In the genomic region with DNA sequence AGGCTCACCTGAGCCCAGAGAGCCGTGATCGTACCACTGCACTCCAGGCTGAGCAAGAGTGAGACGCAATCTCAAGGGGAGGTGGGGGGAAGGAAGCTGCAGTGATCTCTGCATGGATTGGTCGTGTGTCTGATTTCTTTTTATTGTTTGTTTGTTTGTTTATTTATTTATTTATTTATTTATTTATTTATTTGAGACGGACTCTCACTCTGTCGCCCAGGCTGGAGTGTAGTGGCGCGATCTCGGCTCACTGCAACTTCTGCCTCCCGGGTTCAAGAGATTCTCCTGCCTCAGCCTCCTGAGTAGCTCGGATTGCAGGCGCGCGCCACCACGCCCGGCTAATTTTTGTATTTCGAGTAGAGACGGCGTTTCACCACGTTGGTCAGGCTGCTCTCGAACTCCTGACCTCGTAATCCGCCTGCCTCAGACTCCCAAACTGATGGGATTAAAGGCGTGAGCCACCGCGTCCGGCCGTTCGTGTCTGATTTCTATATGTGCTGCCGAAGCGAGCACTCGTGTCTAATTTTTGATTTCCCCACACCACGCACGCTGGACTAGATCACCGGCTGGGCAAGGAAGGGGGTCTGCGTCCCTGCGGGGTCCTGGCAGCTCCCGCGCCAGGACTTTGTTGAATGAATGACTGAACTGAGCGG, we compare ENCODE assay signal across 8 cellular contexts. TPM values are rescaled to one million over a fixed set of nuclear protein-coding genes. Genes with fewer than 3 reads are reported as not detected.
A peak's percentile ranks its signal among the peaks of the same experiment; 100 is the strongest.
DNase-seq lines count a peak whose midpoint lies in the region; ATAC-seq and TF ChIP-seq lines count a peak whose summit lies in the region.

No MANE protein-coding gene starts in this region.

- H3K36me3 Mint-ChIP-seq in CD4-positive, CD25-positive, alpha-beta regulatory T cell = peaks cover 4% of the 10 kb centered on the region
- H3K36me3 Mint-ChIP-seq in neural progenitor cell = peaks cover 5% of the 10 kb centered on the region

- no peak for DNase-seq in CD4-positive, CD25-positive, alpha-beta regulatory T cell
- no peak for DNase-seq in MM.1S
- DNase-seq in effector memory CD4-positive, alpha-beta T cell = no peak
- DNase-seq in neural progenitor cell (ENCODE audit: low spot score) = no peak
- DNase-seq in NOMO-1 treated with DMSO at 0.1 percent for 48 hours (lab: John Stamatoyannopoulos, UW; ENCODE audit: unreplicated experiment) = no peak
- no peak for DNase-seq in activated gamma-delta T cell treated with Interleukin-2 at 50 U/mL for 16 hours

- no peaks in the 10 kb centered on the region for H3K9me3 ChIP-seq in CD4-positive, CD25-positive, alpha-beta regulatory T cell (ENCODE audit: control insufficient read depth in 2 of 2, low read length in 2 of 2)
- no peaks in the 10 kb centered on the region for H3K9me3 ChIP-seq in MM.1S (replicated peaks; ENCODE audit: insufficient read depth, low read length)
- no peaks in the 10 kb centered on the region for H3K9me3 ChIP-seq in effector memory CD4-positive, alpha-beta T cell (ENCODE audit: control insufficient read depth, low read length)
- no peaks in the 10 kb centered on the region for H3K9me3 ChIP-seq in neural progenitor cell (ENCODE audit: low read depth)

- peak overlapping the region in 1 of 3 donors; percentile 66 for H3K27ac Mint-ChIP-seq in CD4-positive, CD25-positive, alpha-beta regulatory T cell
- peak overlapping the region; percentile 86 for H3K27ac Mint-ChIP-seq in neural progenitor cell

- H4K20me1 ChIP-seq in MM.1S (ENCODE audit: insufficient read depth, low read length) (no peaks in the 10 kb centered on the region), neural progenitor cell (ENCODE audit: low read depth) (peaks cover 56% of the 10 kb centered on the region)

- no peaks in the 10 kb centered on the region for H3K36me3 ChIP-seq in CD4-positive, CD25-positive, alpha-beta regulatory T cell (ENCODE audit: control insufficient read depth, insufficient read depth, low read length)
- H3K36me3 ChIP-seq in MM.1S (replicated peaks; ENCODE audit: insufficient read depth, low read length) (no peaks in the 10 kb centered on the region), neural progenitor cell (no peaks in the 10 kb centered on the region)
- H3K36me3 ChIP-seq in effector memory CD4-positive, alpha-beta T cell (ENCODE audit: control insufficient read depth, insufficient read depth, low read length) = no peaks in the 10 kb centered on the region

- H3K4me2 ChIP-seq in MM.1S (ENCODE audit: low read depth, low read length) (peak overlapping the region; percentile 91; the same call in 1 of the 2 replicates), neural progenitor cell (peak overlapping the region; percentile 84)

- H3K27me3 ChIP-seq in CD4-positive, CD25-positive, alpha-beta regulatory T cell (ENCODE audit: control insufficient read depth, insufficient read depth, low read length) = no peaks in the 10 kb centered on the region
- H3K27me3 ChIP-seq in MM.1S (replicated peaks; ENCODE audit: insufficient read depth, low read length) = peaks cover 41% of the 10 kb centered on the region
- H3K27me3 ChIP-seq in effector memory CD4-positive, alpha-beta T cell (replicated peaks; ENCODE audit: control insufficient read depth, insufficient read depth, low read length, poor library complexity, severe bottlenecking) = peaks cover 4% of the 10 kb centered on the region
- H3K27me3 ChIP-seq in neural progenitor cell = peaks cover 26% of the 10 kb centered on the region

- peak overlapping the region; percentile 48 for H3K4me3 ChIP-seq in CD4-positive, CD25-positive, alpha-beta regulatory T cell (ENCODE audit: low read depth, low read length)
- peak overlapping the region; percentile 66 for H3K4me3 ChIP-seq in MM.1S (ENCODE audit: low read length)
- peak overlapping the region; percentile 22 for H3K4me3 ChIP-seq in effector memory CD4-positive, alpha-beta T cell (ENCODE audit: insufficient read depth, low read depth, low read length, poor library complexity, severe bottlenecking)
- peak overlapping the region; percentile 75 for H3K4me3 ChIP-seq in neural progenitor cell

- H3K27me3 Mint-ChIP-seq in CD4-positive, CD25-positive, alpha-beta regulatory T cell = peaks cover 19% of the 10 kb centered on the region
- peaks cover 36% of the 10 kb centered on the region for H3K27me3 Mint-ChIP-seq in neural progenitor cell (ENCODE audit: insufficient read depth, low read depth)

- no peaks in the 10 kb centered on the region for H3K9me2 ChIP-seq in MM.1S (replicated peaks; ENCODE audit: insufficient read depth, low read length)

- H3K4me1 Mint-ChIP-seq in CD4-positive, CD25-positive, alpha-beta regulatory T cell = peaks cover 4 to 57% (median 25%) of the 10 kb centered on the region in 4 donors
- peaks cover 58% of the 10 kb centered on the region for H3K4me1 Mint-ChIP-seq in neural progenitor cell

- H3K4me3 Mint-ChIP-seq in CD4-positive, CD25-positive, alpha-beta regulatory T cell = peak overlapping the region; percentile 81 to 94 (median 88)
- peak overlapping the region; percentile 90 for H3K4me3 Mint-ChIP-seq in neural progenitor cell

- no peak for ATAC-seq in CD4-positive, CD25-positive, alpha-beta regulatory T cell (ENCODE audit: low read depth in 2 of 2)
- ATAC-seq in GM19463 (IDR thresholded peaks at IDR 0.05; ENCODE audit: unreplicated experiment) (no peak), HG03175 (IDR thresholded peaks at IDR 0.05; ENCODE audit: unreplicated experiment) (no peak)

- H2AFZ ChIP-seq in MM.1S (ENCODE audit: low read length) (peak overlapping the region; percentile 80), neural progenitor cell (replicated peaks) (no peak overlapping the region)

- H3K79me2 ChIP-seq in MM.1S (ENCODE audit: low read length) (no peaks in the 10 kb centered on the region), neural progenitor cell (ENCODE audit: low read depth) (peaks cover 26% of the 10 kb centered on the region)

- H3K9ac ChIP-seq in MM.1S (ENCODE audit: low read length) (0 out of 2 replicates have a peak overlapping the region, but pooled peaks have one; percentile 6), neural progenitor cell (no peak overlapping the region)

- H3K27ac ChIP-seq in CD4-positive, CD25-positive, alpha-beta regulatory T cell (ENCODE audit: insufficient read depth, low read length, poor library complexity, severe bottlenecking) = no peak overlapping the region
- no peak overlapping the region for H3K27ac ChIP-seq in MM.1S (ENCODE audit: low read length)
- H3K27ac ChIP-seq in effector memory CD4-positive, alpha-beta T cell (ENCODE audit: insufficient read depth, low read length, poor library complexity, severe bottlenecking) = peak overlapping the region; percentile 18
- no peak overlapping the region for H3K27ac ChIP-seq in neural progenitor cell

- H3K9me3 Mint-ChIP-seq in CD4-positive, CD25-positive, alpha-beta regulatory T cell = no peaks in the 10 kb centered on the region
- H3K9me3 Mint-ChIP-seq in neural progenitor cell = no peaks in the 10 kb centered on the region

- H3F3A ChIP-seq in MM.1S (ENCODE audit: insufficient read depth, low read length) (0 out of 2 replicates have a peak, but pooled peaks cover 7% of the 10 kb centered on the region), neural progenitor cell (ENCODE audit: low read depth) (peaks cover 68% of the 10 kb centered on the region)

- peaks cover 52% of the 10 kb centered on the region for H3K4me1 ChIP-seq in CD4-positive, CD25-positive, alpha-beta regulatory T cell (ENCODE audit: control insufficient read depth, insufficient read depth, low read length, poor library complexity, severe bottlenecking)
- H3K4me1 ChIP-seq in MM.1S (ENCODE audit: low read length) = 0 out of 2 replicates have a peak, but pooled peaks cover 4% of the 10 kb centered on the region
- H3K4me1 ChIP-seq in effector memory CD4-positive, alpha-beta T cell (ENCODE audit: control insufficient read depth, insufficient read depth, low read length, poor library complexity, severe bottlenecking) = peaks cover 53% of the 10 kb centered on the region
- peaks cover 21% of the 10 kb centered on the region for H3K4me1 ChIP-seq in neural progenitor cell

- TF ChIP-seq CTCF in MM.1S (IDR thresholded peaks at IDR 0.05; ENCODE audit: low read length) = no peak
- TF ChIP-seq CTCF in neural progenitor cell (IDR thresholded peaks at IDR 0.05) = no peak

RNA-seq across cellular contexts. Expression of a gene that starts 0.4 kb away (rescaled TPM):
- 0.94 TPM for total RNA-seq in CD4-positive, CD25-positive, alpha-beta regulatory T cell
- polyA plus RNA-seq in CD4-positive, CD25-positive, alpha-beta regulatory T cell = 1 to 10 TPM in 1 of 4 donors, under 1 TPM in 2, not detected in 1; 0.69 to 1.2 (median 0.78) TPM
- total RNA-seq in neural progenitor cell (ENCODE audit: low replicate concordance) = 6.7 and 14.3 TPM in 2 replicates

RNA-seq across cellular contexts. Expression of a gene that starts 1.7 kb away (rescaled TPM):
- not detected for total RNA-seq in CD4-positive, CD25-positive, alpha-beta regulatory T cell
- not detected for polyA plus RNA-seq in CD4-positive, CD25-positive, alpha-beta regulatory T cell
- total RNA-seq in neural progenitor cell (ENCODE audit: low replicate concordance) = 31.6 and 60.0 TPM in 2 replicates

RNA-seq across cellular contexts. Expression of a gene that starts 4.0 kb away (rescaled TPM):
- 12.9 TPM for total RNA-seq in CD4-positive, CD25-positive, alpha-beta regulatory T cell
- polyA plus RNA-seq in CD4-positive, CD25-positive, alpha-beta regulatory T cell = 10 to 100 TPM; 18.0 to 20.7 (median 19.0) TPM
- 1.6 and 15.7 TPM in 2 replicates for total RNA-seq in neural progenitor cell (ENCODE audit: low replicate concordance)

RNA-seq across cellular contexts. Expression of a gene that starts 4.1 kb away (rescaled TPM):
- total RNA-seq in CD4-positive, CD25-positive, alpha-beta regulatory T cell = 16.2 TPM
- polyA plus RNA-seq in CD4-positive, CD25-positive, alpha-beta regulatory T cell = 10 to 100 TPM; 37.1 to 49.2 (median 41.0) TPM
- 16.6 and 28.6 TPM in 2 replicates for total RNA-seq in neural progenitor cell (ENCODE audit: low replicate concordance)

RNA-seq across cellular contexts. Expression of a gene that starts 7.0 kb away (rescaled TPM):
- not detected for total RNA-seq in CD4-positive, CD25-positive, alpha-beta regulatory T cell
- polyA plus RNA-seq in CD4-positive, CD25-positive, alpha-beta regulatory T cell = not detected
- total RNA-seq in neural progenitor cell (ENCODE audit: low replicate concordance) = not detected in 2 replicates

Comparison
In these comparisons a context has a peak if more than half of its experiments do, and no peak if none do; other contexts are left out.
1. H3K4me3 ChIP-seq: peak in every context shown above with its lines; median percentile 75 in neural progenitor cell; 66 in MM.1S; 48 in CD4-positive, CD25-positive, alpha-beta regulatory T cell; 22 in effector memory CD4-positive, alpha-beta T cell.
2. RNA of a gene that starts 1.7 kb away (total RNA-seq): 31.6 to 60.0 TPM in neural progenitor cell; not detected in CD4-positive, CD25-positive, alpha-beta regulatory T cell (single experiment); every median in the first group is over 10 times any median in the second.